Comparison of ENCODE assay signal across 8 cellular contexts in the genomic region with DNA sequence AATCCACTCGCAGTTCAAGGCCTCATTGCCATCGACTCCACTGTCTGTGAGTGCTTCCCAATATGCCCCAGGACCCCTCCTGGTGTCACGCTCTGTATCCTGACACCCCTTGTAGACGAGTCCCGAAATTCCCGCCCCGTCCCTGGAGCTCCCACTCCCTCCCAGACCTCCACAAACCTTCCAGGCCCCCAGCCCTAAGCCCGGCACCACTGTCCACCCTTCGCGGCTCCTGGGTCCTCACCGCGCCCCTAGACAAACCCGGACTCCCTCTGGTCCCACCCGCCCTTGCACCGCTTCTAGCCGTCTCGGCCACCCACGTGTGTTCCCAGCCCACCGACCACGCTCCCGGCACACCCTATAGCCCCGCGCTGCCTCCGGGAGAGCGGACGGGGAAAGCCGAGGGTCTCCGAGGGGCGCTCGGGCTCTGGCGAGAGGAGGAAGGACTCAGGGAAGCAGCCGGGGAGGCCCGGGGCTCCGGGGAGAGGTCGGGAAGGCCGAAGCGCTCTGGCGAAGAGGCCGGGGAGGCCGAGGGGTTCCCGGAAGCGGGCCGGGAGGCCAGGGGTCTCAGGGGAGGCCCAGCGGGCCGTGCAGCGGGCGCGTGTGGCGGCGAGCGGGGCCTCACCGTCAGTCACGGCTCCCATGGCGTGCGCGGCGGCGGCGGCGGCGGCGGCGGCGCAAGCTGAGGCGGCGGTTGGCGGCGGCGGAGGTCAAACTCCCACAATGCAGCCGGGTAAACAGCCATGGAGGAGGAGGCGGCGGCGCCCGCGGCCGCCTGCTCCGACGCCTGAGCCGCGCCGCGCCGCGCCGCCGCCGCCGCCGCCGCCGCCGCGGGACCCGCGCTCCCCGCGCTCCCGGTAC. TPM values are rescaled to one million over a fixed set of nuclear protein-coding genes. Genes with fewer than 3 reads are reported as not detected.
DNase-seq lines count a peak whose midpoint lies in the region; ATAC-seq, FAIRE-seq and TF ChIP-seq lines count a peak whose summit lies in the region.

A gene with protein sequence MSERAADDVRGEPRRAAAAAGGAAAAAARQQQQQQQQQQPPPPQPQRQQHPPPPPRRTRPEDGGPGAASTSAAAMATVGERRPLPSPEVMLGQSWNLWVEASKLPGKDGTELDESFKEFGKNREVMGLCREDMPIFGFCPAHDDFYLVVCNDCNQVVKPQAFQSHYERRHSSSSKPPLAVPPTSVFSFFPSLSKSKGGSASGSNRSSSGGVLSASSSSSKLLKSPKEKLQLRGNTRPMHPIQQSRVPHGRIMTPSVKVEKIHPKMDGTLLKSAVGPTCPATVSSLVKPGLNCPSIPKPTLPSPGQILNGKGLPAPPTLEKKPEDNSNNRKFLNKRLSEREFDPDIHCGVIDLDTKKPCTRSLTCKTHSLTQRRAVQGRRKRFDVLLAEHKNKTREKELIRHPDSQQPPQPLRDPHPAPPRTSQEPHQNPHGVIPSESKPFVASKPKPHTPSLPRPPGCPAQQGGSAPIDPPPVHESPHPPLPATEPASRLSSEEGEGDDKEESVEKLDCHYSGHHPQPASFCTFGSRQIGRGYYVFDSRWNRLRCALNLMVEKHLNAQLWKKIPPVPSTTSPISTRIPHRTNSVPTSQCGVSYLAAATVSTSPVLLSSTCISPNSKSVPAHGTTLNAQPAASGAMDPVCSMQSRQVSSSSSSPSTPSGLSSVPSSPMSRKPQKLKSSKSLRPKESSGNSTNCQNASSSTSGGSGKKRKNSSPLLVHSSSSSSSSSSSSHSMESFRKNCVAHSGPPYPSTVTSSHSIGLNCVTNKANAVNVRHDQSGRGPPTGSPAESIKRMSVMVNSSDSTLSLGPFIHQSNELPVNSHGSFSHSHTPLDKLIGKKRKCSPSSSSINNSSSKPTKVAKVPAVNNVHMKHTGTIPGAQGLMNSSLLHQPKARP (plus strand): TSS at position 718 of the 858 bp plus-strand sequence. CDS start 48,732 bp downstream, outside the sequence.
A gene (minus strand): TSS at position 656 of the 858 bp plus-strand sequence. CDS start 15 bp downstream, at position 641.

- intact Hi-C loops in sciatic nerve (cut with DNase I), result no loop called here

- H3K4me3 ChIP-seq in HUES48 (ENCODE audit: low read depth, low read length) (peak within 1 kb of the TSS; percentile 81), astrocyte (ENCODE audit: insufficient read depth, low read depth, low read length) (peak within 1 kb of the TSS; percentile 80), hepatocyte (peak within 1 kb of the TSS; percentile 100)

- ATAC-seq in GM21367 (IDR thresholded peaks at IDR 0.05; ENCODE audit: unreplicated experiment), result peak; percentile 52
- peak; percentile 71 for ATAC-seq in sciatic nerve

- H3K4me2 ChIP-seq in astrocyte (ENCODE audit: low read length) (peak within 1 kb of the TSS; percentile 94), hepatocyte (peak within 1 kb of the TSS; percentile 82)

- no peaks in the 10 kb centered on the region for H3K27me3 Mint-ChIP-seq in T-helper 2 cell treated with Interferon-gamma antibody and Interleukin-4, amounts not matched to agents 5 μg/mL and 100 μg/mL, for 36 hours (ENCODE audit: low read depth)
- no peaks in the 10 kb centered on the region for H3K27me3 Mint-ChIP-seq in astrocyte (ENCODE audit: low read depth, unreplicated experiment)

- peaks cover 28% of the 10 kb centered on the region for H3K36me3 Mint-ChIP-seq in T-helper 2 cell treated with Interferon-gamma antibody and Interleukin-4, amounts not matched to agents 5 μg/mL and 100 μg/mL, for 36 hours (ENCODE audit: low read depth)
- H3K36me3 Mint-ChIP-seq in astrocyte (ENCODE audit: low read depth, unreplicated experiment), result peaks cover 3% of the 10 kb centered on the region

- H4K20me1 ChIP-seq in astrocyte (ENCODE audit: insufficient read depth, low read length) (peaks cover 14% of the 10 kb centered on the region), hepatocyte (ENCODE audit: insufficient read depth, poor library complexity, severe bottlenecking) (no peaks in the 10 kb centered on the region)

- H2AFZ ChIP-seq in astrocyte (ENCODE audit: low read depth, low read length), result peak within 1 kb of the TSS; percentile 95
- peak within 1 kb of the TSS; percentile 100 for H2AFZ ChIP-seq in hepatocyte

- H3K4me1 ChIP-seq in HUES48 (ENCODE audit: control insufficient read depth, insufficient read depth, low read length) (peaks cover 33% of the 10 kb centered on the region), astrocyte (ENCODE audit: insufficient read depth, low read length) (peaks cover 7% of the 10 kb centered on the region), hepatocyte (ENCODE audit: insufficient read depth) (peaks cover 15% of the 10 kb centered on the region)

- peak within 1 kb of the TSS; percentile 91 for H3K9ac ChIP-seq in HUES48 (ENCODE audit: low read depth, low read length)
- H3K9ac ChIP-seq in astrocyte (ENCODE audit: low read length), result peak within 1 kb of the TSS; percentile 96

- WGBS in hepatocyte (ENCODE audit: low lambda C conversion rate, missing lambda C conversion rate), result under 1% methylated on average over 27 of the region's 98 CpGs

- H3K79me2 ChIP-seq in astrocyte (ENCODE audit: insufficient read depth, low read length) (peaks cover 84% of the 10 kb centered on the region), hepatocyte (peaks cover 86% of the 10 kb centered on the region)

- DNase-seq in Daoy (ENCODE audit: low read depth) (peak; percentile 74), astrocyte (ENCODE audit: low read depth) (peak; percentile 25), hepatocyte (ENCODE audit: low spot score) (peak; percentile 85), sciatic nerve (ENCODE audit: low spot score) (peak; percentile 79), A172 (ENCODE audit: low spot score) (no peak)
- peak; percentile 69 for DNase-seq in T-helper 2 cell treated with Interferon-gamma antibody and Interleukin-4, amounts not matched to agents 5 μg/mL and 100 μg/mL, for 36 hours (ENCODE audit: low spot score)

- no peak for TF ChIP-seq CTCF in astrocyte (IDR thresholded peaks at IDR 0.05; ENCODE audit: insufficient read depth, low read depth, low read length)
- no peak for TF ChIP-seq CTCF in hepatocyte (IDR thresholded peaks at IDR 0.05; ENCODE audit: poor library complexity)

- H3K27ac ChIP-seq in HUES48 (ENCODE audit: low read depth, low read length) (peak within 1 kb of the TSS; percentile 81), astrocyte (ENCODE audit: low read depth, low read length) (peak within 1 kb of the TSS; percentile 90), hepatocyte (peak within 1 kb of the TSS; percentile 100)

- H3K9me3 Mint-ChIP-seq in T-helper 2 cell treated with Interferon-gamma antibody and Interleukin-4, amounts not matched to agents 5 μg/mL and 100 μg/mL, for 36 hours, result no peaks in the 10 kb centered on the region
- no peaks in the 10 kb centered on the region for H3K9me3 Mint-ChIP-seq in astrocyte (ENCODE audit: unreplicated experiment)

- no peak for FAIRE-seq in astrocyte (lab: Jason Lieb, UNC)

- H3K36me3 ChIP-seq in HUES48 (ENCODE audit: control insufficient read depth, insufficient read depth, low read length) (peaks cover 6% of the 10 kb centered on the region; the same call in 1 of the 2 replicates), astrocyte (ENCODE audit: insufficient read depth, low read length) (no peaks in the 10 kb centered on the region), hepatocyte (replicated peaks; ENCODE audit: insufficient read depth, low read depth) (no peaks in the 10 kb centered on the region)

- H3K27ac Mint-ChIP-seq in T-helper 2 cell treated with Interferon-gamma antibody and Interleukin-4, amounts not matched to agents 5 μg/mL and 100 μg/mL, for 36 hours, result peak within 1 kb of the TSS; percentile 92
- peak within 1 kb of the TSS; percentile 93 for H3K27ac Mint-ChIP-seq in astrocyte (ENCODE audit: unreplicated experiment)

- peak within 1 kb of the TSS; percentile 93 for H3K4me3 Mint-ChIP-seq in T-helper 2 cell treated with Interferon-gamma antibody and Interleukin-4, amounts not matched to agents 5 μg/mL and 100 μg/mL, for 36 hours
- peak within 1 kb of the TSS; percentile 94 for H3K4me3 Mint-ChIP-seq in astrocyte (ENCODE audit: unreplicated experiment)

- H3K9me2 ChIP-seq in hepatocyte (replicated peaks; ENCODE audit: insufficient read depth), result no peaks in the 10 kb centered on the region

- H3K9me3 ChIP-seq in HUES48 (ENCODE audit: control insufficient read depth, insufficient read depth, low read length) (no peaks in the 10 kb centered on the region), astrocyte (ENCODE audit: insufficient read depth, low read depth, low read length) (no peaks in the 10 kb centered on the region), hepatocyte (ENCODE audit: low read depth) (no peaks in the 10 kb centered on the region)

- no peaks in the 10 kb centered on the region for H3K27me3 ChIP-seq in HUES48 (ENCODE audit: control insufficient read depth, insufficient read depth, low read length)
- no peaks in the 10 kb centered on the region for H3K27me3 ChIP-seq in astrocyte (ENCODE audit: insufficient read depth, low read length)
- no peaks in the 10 kb centered on the region for H3K27me3 ChIP-seq in hepatocyte

- H3K4me1 Mint-ChIP-seq in T-helper 2 cell treated with Interferon-gamma antibody and Interleukin-4, amounts not matched to agents 5 μg/mL and 100 μg/mL, for 36 hours (ENCODE audit: low read depth), result peaks cover 47% of the 10 kb centered on the region
- peaks cover 23% of the 10 kb centered on the region for H3K4me1 Mint-ChIP-seq in astrocyte (ENCODE audit: low read depth, unreplicated experiment)

RNA-seq across cellular contexts. Expression of the first gene that starts in this region (rescaled TPM):
- 4.8 and 8.4 TPM in 2 replicates for total RNA-seq in Daoy (2014; rRNA removed; shearing (Covaris generic))
- total RNA-seq in astrocyte (17.6 and 19.2 TPM in 2 replicates), hepatocyte (14.1 and 14.4 TPM in 2 replicates), sciatic nerve (52.0 TPM)
- polyA plus RNA-seq in hepatocyte, result 3.0 and 7.5 TPM in 2 replicates
- total RNA-seq in A172 (2014; rRNA removed; shearing (Covaris generic)), result 7.4 and 7.7 TPM in 2 replicates

RNA-seq across cellular contexts. Expression of the second gene that starts in this region (rescaled TPM):
- total RNA-seq in Daoy (2014; rRNA removed; shearing (Covaris generic)), result 67.1 and 80.0 TPM in 2 replicates
- total RNA-seq in astrocyte (56.9 and 61.6 TPM in 2 replicates), hepatocyte (61.7 and 69.4 TPM in 2 replicates), sciatic nerve (58.0 TPM)
- polyA plus RNA-seq in hepatocyte, result 67.3 and 78.5 TPM in 2 replicates
- 104 and 130 TPM in 2 replicates for total RNA-seq in A172 (2014; rRNA removed; shearing (Covaris generic))
